ENCODE assay signal across 22 cellular contexts in the genomic region with DNA sequence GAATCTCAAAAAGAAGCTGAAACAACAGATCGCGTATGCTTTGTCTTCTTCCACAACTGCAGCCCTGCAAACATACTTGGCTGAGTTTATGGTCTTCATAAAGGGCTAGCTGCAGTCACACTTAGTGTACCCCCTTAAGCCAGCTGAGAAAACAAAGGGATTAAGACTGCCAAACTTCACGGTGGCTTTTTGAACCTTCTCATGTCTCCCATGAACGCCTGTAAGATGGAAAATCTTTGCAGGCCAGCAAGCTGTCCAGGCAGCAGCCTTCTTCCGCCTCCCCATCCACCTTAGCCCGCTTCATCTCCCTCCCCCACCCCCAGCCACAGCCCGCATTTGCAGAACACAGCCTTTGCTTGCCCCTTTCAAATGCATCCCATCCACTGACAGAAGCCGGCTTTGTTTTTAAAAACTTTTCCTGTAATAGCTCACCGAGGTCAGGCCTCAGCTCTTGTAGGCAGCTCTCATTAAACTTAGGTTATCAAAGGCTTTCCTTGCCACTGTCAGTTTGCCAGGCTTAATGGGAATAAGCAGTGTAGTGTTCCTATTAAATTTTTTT.
DNase-seq lines count a peak whose midpoint lies in the region; ATAC-seq and TF ChIP-seq lines count a peak whose summit lies in the region.
"Had no signal": no experiment of that assay in that cellular context is flagged by ENCODE, and none has a peak within 500 bp of the region (broad histone marks: within the 10 kb centered on the region; RNA-seq: fewer than 3 reads in every experiment).

No MANE protein-coding gene starts in this region.

- H3K4me1 Mint-ChIP-seq in HFFc6 (ENCODE audit: low read depth) (peaks cover 34% of the 10 kb centered on the region), brain (peaks cover 37% of the 10 kb centered on the region)
- H3K4me1 Mint-ChIP-seq in naive thymus-derived CD4-positive, alpha-beta T cell, result peaks cover 0 to 4% (median 0%) of the 10 kb centered on the region in 7 donors
- H3K4me1 Mint-ChIP-seq: CD8-positive, alpha-beta memory T cell; stimulated activated effector memory CD8-positive, alpha-beta T cell treated with anti-CD3 and anti-CD28 coated beads, Interleukin-12 subunit alpha, Interleukin-12 subunit beta, amount 100 ng/mL, for 72 hours had no signal

- CTCF ChIA-PET in naive thymus-derived CD4-positive, alpha-beta T cell (lab: Charles Lee), result no interaction called here

- H3K27ac Mint-ChIP-seq in HFFc6, result peak overlapping the region; percentile 93
- peak overlapping the region in 3 of 5 experiments; percentile 13 to 46 (median 21) for H3K27ac Mint-ChIP-seq in brain
- H3K27ac Mint-ChIP-seq in naive thymus-derived CD4-positive, alpha-beta T cell, result no peak overlapping the region
- H3K27ac Mint-ChIP-seq: activated B cell treated with CpG ODN at 0.5 μM for 24 hours; activated CD4-positive, alpha-beta memory T cell treated with anti-CD3 and anti-CD28 coated beads for 36 hours; CD8-positive, alpha-beta memory T cell; stimulated activated effector memory CD8-positive, alpha-beta T cell treated with anti-CD3 and anti-CD28 coated beads, Interleukin-12 subunit alpha, Interleukin-12 subunit beta, amount 100 ng/mL, for 72 hours; T-helper 2 cell treated with Interferon-gamma antibody and Interleukin-4, amounts not matched to agents 5 μg/mL and 100 μg/mL, for 36 hours had no signal

- H3K36me3 ChIP-seq in stomach smooth muscle (ENCODE audit: control insufficient read depth in 2 of 2, insufficient read depth in 2 of 2, low read length in 2 of 2), result no peaks in the 10 kb centered on the region
- no peaks in the 10 kb centered on the region for H3K36me3 ChIP-seq in naive thymus-derived CD4-positive, alpha-beta T cell (ENCODE audit: control insufficient read depth in 2 of 3, insufficient read depth in 3 of 3, low read length in 3 of 3)
- H3K36me3 ChIP-seq in breast epithelium, result no peaks in the 10 kb centered on the region
- H3K36me3 ChIP-seq: left lung, thoracic aorta had no signal

- H3K27me3 ChIP-seq in stomach smooth muscle (ENCODE audit: control insufficient read depth in 1 of 2, insufficient read depth in 2 of 2, low read length in 2 of 2), result no peaks in the 10 kb centered on the region
- no peaks in the 10 kb centered on the region for H3K27me3 ChIP-seq in naive thymus-derived CD4-positive, alpha-beta T cell (ENCODE audit: control insufficient read depth in 2 of 2, insufficient read depth in 2 of 2, low read length in 2 of 2)
- peaks cover 0 to 27% of the 10 kb centered on the region in 2 donors for H3K27me3 ChIP-seq in breast epithelium
- H3K27me3 ChIP-seq: left lung had no signal

- no peaks in the 10 kb centered on the region; the same call in 1 of the 2 replicates for H3K9me3 Mint-ChIP-seq in HFFc6
- peaks cover 0 to 15% (median 5%) of the 10 kb centered on the region in 5 experiments for H3K9me3 Mint-ChIP-seq in brain
- H3K9me3 Mint-ChIP-seq in naive thymus-derived CD4-positive, alpha-beta T cell, result peaks cover 0 to 10% (median 4%) of the 10 kb centered on the region in 11 donors
- H3K9me3 Mint-ChIP-seq: activated B cell treated with CpG ODN at 0.5 μM for 24 hours had no signal

- H3K9me3 ChIP-seq in stomach smooth muscle (ENCODE audit: control insufficient read depth in 2 of 2, low read length in 2 of 2) (peaks cover 0 to 3% of the 10 kb centered on the region in 2 donors), breast epithelium (no peaks in the 10 kb centered on the region)
- H3K9me3 ChIP-seq in naive thymus-derived CD4-positive, alpha-beta T cell (ENCODE audit: control insufficient read depth in 2 of 3, low read length in 3 of 3), result no peaks in the 10 kb centered on the region
- H3K9me3 ChIP-seq: left lung, thoracic aorta had no signal

- H3K27me3 Mint-ChIP-seq in HFFc6 (ENCODE audit: insufficient read depth) (peaks cover 2% of the 10 kb centered on the region; the same call in 1 of the 2 replicates), brain (peaks cover 4% of the 10 kb centered on the region)
- peaks cover 0 to 3% (median 0%) of the 10 kb centered on the region in 5 donors for H3K27me3 Mint-ChIP-seq in naive thymus-derived CD4-positive, alpha-beta T cell
- H3K27me3 Mint-ChIP-seq: activated CD4-positive, alpha-beta memory T cell treated with anti-CD3 and anti-CD28 coated beads for 36 hours had no signal

- no peak for DNase-seq in HFFc6
- DNase-seq in iPS-NIHi7 (ENCODE audit: extremely low spot score), result peak; percentile 39
- no peak for DNase-seq in naive thymus-derived CD4-positive, alpha-beta T cell
- no peak for DNase-seq in breast epithelium (ENCODE audit: low spot score in 2 of 2)
- no peak for DNase-seq in NOMO-1 treated with DMSO at 0.1 percent for 48 hours (lab: John Stamatoyannopoulos, UW; ENCODE audit: unreplicated experiment)
- DNase-seq: activated B cell treated with CpG ODN at 0.5 μM for 24 hours; activated CD4-positive, alpha-beta memory T cell treated with anti-CD3 and anti-CD28 coated beads for 36 hours; activated naive CD4-positive, alpha-beta T cell treated with Interleukin-2 at 50 U/mL for 16 hours; aorta; CD8-positive, alpha-beta memory T cell; DMS79 treated with DMSO at 0.1 percent for 48 hours; left lung; NCI-H146; NCI-H748 treated with DMSO at 0.1 percent for 48 hours had no signal

- H3K4me1 ChIP-seq in stomach smooth muscle (ENCODE audit: control insufficient read depth, insufficient read depth, low read length) (peaks cover 12% of the 10 kb centered on the region), breast epithelium (no peaks in the 10 kb centered on the region)
- no peaks in the 10 kb centered on the region for H3K4me1 ChIP-seq in naive thymus-derived CD4-positive, alpha-beta T cell (ENCODE audit: control insufficient read depth in 2 of 2, insufficient read depth in 2 of 2, low read length in 2 of 2)
- H3K4me1 ChIP-seq: left lung had no signal

- intact Hi-C loops in naive thymus-derived CD4-positive, alpha-beta T cell (cut with micrococcal nuclease), result no loop called here
- intact Hi-C loops in breast epithelium (cut with DNase I; ENCODE audit: low total_unique reads), result no loop called here

- no peak overlapping the region for H3K4me3 Mint-ChIP-seq in HFFc6
- no peak overlapping the region for H3K4me3 Mint-ChIP-seq in brain
- no peak overlapping the region for H3K4me3 Mint-ChIP-seq in naive thymus-derived CD4-positive, alpha-beta T cell
- H3K4me3 Mint-ChIP-seq: activated B cell treated with CpG ODN at 0.5 μM for 24 hours; activated CD4-positive, alpha-beta memory T cell treated with anti-CD3 and anti-CD28 coated beads for 36 hours; CD8-positive, alpha-beta memory T cell; stimulated activated effector memory CD8-positive, alpha-beta T cell treated with anti-CD3 and anti-CD28 coated beads, Interleukin-12 subunit alpha, Interleukin-12 subunit beta, amount 100 ng/mL, for 72 hours; T-helper 2 cell treated with Interferon-gamma antibody and Interleukin-4, amounts not matched to agents 5 μg/mL and 100 μg/mL, for 36 hours had no signal

- H3K36me3 Mint-ChIP-seq in HFFc6 (ENCODE audit: low read depth) (peaks cover 5% of the 10 kb centered on the region; the same call in 1 of the 2 replicates), brain (no peaks in the 10 kb centered on the region)
- H3K36me3 Mint-ChIP-seq in naive thymus-derived CD4-positive, alpha-beta T cell, result peaks cover 0 to 6% (median 0%) of the 10 kb centered on the region in 5 donors
- H3K36me3 Mint-ChIP-seq: stimulated activated effector memory CD8-positive, alpha-beta T cell treated with anti-CD3 and anti-CD28 coated beads, Interleukin-12 subunit alpha, Interleukin-12 subunit beta, amount 100 ng/mL, for 72 hours had no signal

- POLR2A ChIA-PET in naive thymus-derived CD4-positive, alpha-beta T cell (lab: Charles Lee), result no interaction called here

- no peak for TF ChIP-seq CTCF in HFFc6 (IDR thresholded peaks at IDR 0.05)
- no peak for TF ChIP-seq CTCF in brain (conservative IDR thresholded peaks at IDR 0.05)
- no peak for TF ChIP-seq CTCF in breast epithelium (IDR thresholded peaks at IDR 0.05)

- ATAC-seq in naive thymus-derived CD4-positive, alpha-beta T cell, result no peak
- ATAC-seq in GM19463 (IDR thresholded peaks at IDR 0.05; ENCODE audit: unreplicated experiment), result no peak
- ATAC-seq: left lung; Panc1; stimulated activated effector memory CD8-positive, alpha-beta T cell treated with anti-CD3 and anti-CD28 coated beads, Interleukin-12 subunit alpha, Interleukin-12 subunit beta, amount 100 ng/mL, for 72 hours had no signal

- no peak overlapping the region for H3K4me3 ChIP-seq in stomach smooth muscle (ENCODE audit: low read length in 2 of 2)
- H3K4me3 ChIP-seq in naive thymus-derived CD4-positive, alpha-beta T cell (ENCODE audit: low read length), result no peak overlapping the region
- H3K4me3 ChIP-seq in breast epithelium, result no peak overlapping the region
- H3K4me3 ChIP-seq: left lung, SK-N-MC, thoracic aorta had no signal

- no peak for TF ChIP-seq POLR2A in breast epithelium (IDR thresholded peaks at IDR 0.05)

- H3K27ac ChIP-seq in stomach smooth muscle (ENCODE audit: low read length), result peak overlapping the region; percentile 37
- H3K27ac ChIP-seq in naive thymus-derived CD4-positive, alpha-beta T cell (ENCODE audit: low read depth, low read length), result no peak overlapping the region
- no peak overlapping the region for H3K27ac ChIP-seq in breast epithelium
- H3K27ac ChIP-seq: left lung, SK-N-MC, thoracic aorta had no signal

- H3K9ac ChIP-seq in stomach smooth muscle (ENCODE audit: low read length in 2 of 2), result no peak overlapping the region

Comparison
In these comparisons a context has a peak if more than half of its experiments do, and no peak if none do; other contexts are left out.
1. H3K27ac Mint-ChIP-seq: peak in HFFc6 (single experiment) and brain (3 of 5); none in naive thymus-derived CD4-positive, alpha-beta T cell (0 of 9).